In the genomic region with DNA sequence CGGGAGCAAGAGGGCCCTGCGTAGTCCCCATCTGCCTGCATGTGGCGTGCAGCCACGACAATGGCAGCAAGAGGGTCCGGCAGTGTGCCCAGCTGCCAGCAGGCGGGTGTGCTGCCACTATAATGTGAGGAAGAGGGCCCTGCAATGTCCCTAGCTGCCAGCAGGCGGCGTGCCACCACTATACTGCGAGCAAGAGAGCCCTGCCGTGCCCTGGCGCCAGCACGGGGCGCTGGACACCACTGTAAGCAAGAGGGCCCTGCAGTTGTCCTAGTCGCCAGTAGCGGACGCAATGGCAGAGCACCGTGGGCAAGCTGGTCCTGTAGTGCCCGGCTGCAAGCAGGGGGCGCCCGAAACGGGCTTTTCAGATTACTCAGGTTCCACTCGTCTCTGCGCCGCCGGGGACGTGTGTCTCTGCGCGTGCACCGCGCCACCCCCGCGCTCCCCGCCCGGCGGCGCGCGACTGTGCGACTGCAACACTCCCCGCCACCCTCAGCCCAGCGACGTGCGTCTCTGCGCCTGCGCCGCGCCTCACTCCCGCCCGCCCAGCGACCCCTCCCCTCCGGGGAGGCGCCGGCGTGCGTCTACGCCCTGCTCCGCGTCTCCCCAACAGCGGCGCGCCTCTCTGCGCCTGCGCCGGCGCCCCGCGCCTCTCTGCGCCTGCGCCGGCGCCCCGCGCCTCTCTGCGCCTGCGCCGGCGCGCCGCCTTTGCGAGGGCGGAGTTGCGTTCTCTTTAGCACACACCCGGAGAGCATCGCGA, we compare ENCODE assay signal across 8 cellular contexts.
A peak's percentile ranks its signal among the peaks of the same experiment; 100 is the strongest.
DNase-seq lines count a peak whose midpoint lies in the region; ATAC-seq and TF ChIP-seq lines count a peak whose summit lies in the region.
"Not testable (repeated sequence)": the region's sequence is repeated elsewhere in the genome, so short reads cannot be mapped to it uniquely, and the experiment has no call there.

No MANE protein-coding gene starts in this region.

- not testable (repeated sequence) for TF ChIP-seq CTCF in A673 (conservative IDR thresholded peaks at IDR 0.05; ENCODE audit: low read depth, low read length); NB4 (IDR thresholded peaks at IDR 0.05; ENCODE audit: low read depth, low read length); activated B cell treated with CpG ODN at 0.5 μM for 24 hours (IDR thresholded peaks at IDR 0.05); fibroblast of villous mesenchyme (IDR thresholded peaks at IDR 0.05; ENCODE audit: insufficient read depth, low read depth, low read length); right lobe of liver (IDR thresholded peaks at IDR 0.05)

- DNase-seq in A673 (ENCODE audit: low spot score): peak; percentile 0
- peak; percentile 6 for DNase-seq in NB4 (ENCODE audit: low read depth)
- peak; percentile 4 for DNase-seq in activated B cell treated with CpG ODN at 0.5 μM for 24 hours
- DNase-seq in activated T-helper 1 cell treated with anti-CD3 and anti-CD28 coated beads, Interleukin-12 subunit alpha, Interleukin-12 subunit beta, Interleukin-2, Interleukin-4 antibody, amounts not matched to agents 30 ng/mL and 10 ng/mL and 1 ng/mL, durations not matched to agents 14 hours and 24 hours and 36 hours (ENCODE audit: low spot score): peak; percentile 0
- peak; percentile 36 for DNase-seq in fibroblast of villous mesenchyme (ENCODE audit: low read depth)
- peak; percentile 5 to 33 (median 24) for DNase-seq in right lobe of liver
- peak; percentile 5 for DNase-seq in stimulated activated naive CD8-positive, alpha-beta T cell treated with anti-CD3 and anti-CD28 coated beads, Interleukin-15, Interleukin-2, amounts not matched to agents 100 U/mL and 50 U/mL, for 24 hours

- intact Hi-C loops in A673 (cut with micrococcal nuclease; ENCODE audit: unreplicated experiment); activated B cell treated with CpG ODN at 0.5 μM for 24 hours (cut with micrococcal nuclease); activated T-helper 1 cell treated with anti-CD3 and anti-CD28 coated beads, Interleukin-12 subunit alpha, Interleukin-12 subunit beta, Interleukin-2, Interleukin-4 antibody, amounts not matched to agents 30 ng/mL and 10 ng/mL and 1 ng/mL, durations not matched to agents 14 hours and 24 hours and 36 hours (cut with micrococcal nuclease); right lobe of liver (cut with DNase I): not testable (repeated sequence)

- not testable (repeated sequence) for H3K9me3 ChIP-seq in A673 (ENCODE audit: low read depth, low read length, poor library complexity, severe bottlenecking); right lobe of liver

- not testable (repeated sequence) for H3K4me3 ChIP-seq in A673 (ENCODE audit: low read depth, low read length, poor library complexity, severe bottlenecking); NB4 (ENCODE audit: low read depth, low read length); fibroblast of villous mesenchyme (ENCODE audit: low read depth, low read length); right lobe of liver
- peak overlapping the region; percentile 45; the same call in 1 of the 2 replicates for H3K4me3 ChIP-seq in GM08714 (ENCODE audit: low read length)

- not testable (repeated sequence) for H3K9me3 Mint-ChIP-seq in activated B cell treated with CpG ODN at 0.5 μM for 24 hours; activated T-helper 1 cell treated with anti-CD3 and anti-CD28 coated beads, Interleukin-12 subunit alpha, Interleukin-12 subunit beta, Interleukin-2, Interleukin-4 antibody, amounts not matched to agents 30 ng/mL and 10 ng/mL and 1 ng/mL, durations not matched to agents 14 hours and 24 hours and 36 hours

- H3K27ac Mint-ChIP-seq in activated B cell treated with CpG ODN at 0.5 μM for 24 hours; activated T-helper 1 cell treated with anti-CD3 and anti-CD28 coated beads, Interleukin-12 subunit alpha, Interleukin-12 subunit beta, Interleukin-2, Interleukin-4 antibody, amounts not matched to agents 30 ng/mL and 10 ng/mL and 1 ng/mL, durations not matched to agents 14 hours and 24 hours and 36 hours: not testable (repeated sequence)

- H3K4me1 Mint-ChIP-seq in activated B cell treated with CpG ODN at 0.5 μM for 24 hours; activated T-helper 1 cell treated with anti-CD3 and anti-CD28 coated beads, Interleukin-12 subunit alpha, Interleukin-12 subunit beta, Interleukin-2, Interleukin-4 antibody, amounts not matched to agents 30 ng/mL and 10 ng/mL and 1 ng/mL, durations not matched to agents 14 hours and 24 hours and 36 hours (ENCODE audit: low read depth): not testable (repeated sequence)

- not testable (repeated sequence) for H3K27ac ChIP-seq in A673 (ENCODE audit: low read depth, low read length, poor library complexity, severe bottlenecking); right lobe of liver

- H3K36me3 ChIP-seq in A673 (ENCODE audit: insufficient read depth, low read length, poor library complexity, severe bottlenecking); right lobe of liver: not testable (repeated sequence)

- H3K4me1 ChIP-seq in A673 (ENCODE audit: insufficient read depth, low read length, poor library complexity, severe bottlenecking); right lobe of liver: not testable (repeated sequence)

- not testable (repeated sequence) for H3K4me3 Mint-ChIP-seq in activated B cell treated with CpG ODN at 0.5 μM for 24 hours; activated T-helper 1 cell treated with anti-CD3 and anti-CD28 coated beads, Interleukin-12 subunit alpha, Interleukin-12 subunit beta, Interleukin-2, Interleukin-4 antibody, amounts not matched to agents 30 ng/mL and 10 ng/mL and 1 ng/mL, durations not matched to agents 14 hours and 24 hours and 36 hours

- H3K27me3 ChIP-seq in A673 (replicated peaks; ENCODE audit: insufficient read depth, low read depth, low read length, poor library complexity); right lobe of liver: not testable (repeated sequence)

- POLR2A ChIA-PET in A673 (lab: Charles Lee; ENCODE audit: low non-redundant PET); activated B cell treated with CpG ODN at 0.5 μM for 24 hours (lab: Charles Lee): not testable (repeated sequence)

- ATAC-seq in activated B cell treated with CpG ODN at 0.5 μM for 24 hours (ENCODE audit: low read depth); right lobe of liver; stimulated activated naive CD8-positive, alpha-beta T cell treated with anti-CD3 and anti-CD28 coated beads, Interleukin-15, Interleukin-2, amounts not matched to agents 100 U/mL and 50 U/mL, for 24 hours: not testable (repeated sequence)

- CTCF ChIA-PET in A673 (lab: Charles Lee); activated B cell treated with CpG ODN at 0.5 μM for 24 hours (lab: Charles Lee): not testable (repeated sequence)

- 80% methylated on average over 50 of the region's 85 CpGs for WGBS in right lobe of liver (ENCODE audit: insufficient coverage, low coverage, low lambda C conversion rate, missing lambda C conversion rate)

- not testable (repeated sequence) for H3K36me3 Mint-ChIP-seq in activated B cell treated with CpG ODN at 0.5 μM for 24 hours (ENCODE audit: low read depth); activated T-helper 1 cell treated with anti-CD3 and anti-CD28 coated beads, Interleukin-12 subunit alpha, Interleukin-12 subunit beta, Interleukin-2, Interleukin-4 antibody, amounts not matched to agents 30 ng/mL and 10 ng/mL and 1 ng/mL, durations not matched to agents 14 hours and 24 hours and 36 hours (ENCODE audit: low read depth)

- not testable (repeated sequence) for TF ChIP-seq POLR2A in NB4 (IDR thresholded peaks at IDR 0.05; ENCODE audit: extremely low read depth, insufficient read length); right lobe of liver (IDR thresholded peaks at IDR 0.05)

- BruUV-seq in A673 (replicated peaks; lab: Mats Ljungman, UMichigan): not testable (repeated sequence)

- H3K27me3 Mint-ChIP-seq in activated B cell treated with CpG ODN at 0.5 μM for 24 hours; activated T-helper 1 cell treated with anti-CD3 and anti-CD28 coated beads, Interleukin-12 subunit alpha, Interleukin-12 subunit beta, Interleukin-2, Interleukin-4 antibody, amounts not matched to agents 30 ng/mL and 10 ng/mL and 1 ng/mL, durations not matched to agents 14 hours and 24 hours and 36 hours (ENCODE audit: insufficient read depth): not testable (repeated sequence)
